8 cellular contexts compared by ENCODE assay signal in genomic region chr3:20225769-20226168, GRCh38. TPM values are rescaled to one million over a fixed set of nuclear protein-coding genes. Genes with fewer than 3 reads are reported as not detected.
DNase-seq lines count a peak whose midpoint lies in the region; ATAC-seq, FAIRE-seq and TF ChIP-seq lines count a peak whose summit lies in the region.

No MANE protein-coding gene starts in this region.

- H3K4me2 ChIP-seq in endothelial cell of umbilical vein (ENCODE audit: insufficient read depth, low read length): no peak overlapping the region

- DNase-seq in NCI-H748 (lab: John Stamatoyannopoulos, UW; ENCODE audit: unreplicated experiment) (peak; percentile 14), NCI-H748 treated with DMSO at 0.1 percent for 48 hours (lab: John Stamatoyannopoulos, UW) (no peak), NCI-H524 treated with DMSO at 0.1 percent for 48 hours (lab: John Stamatoyannopoulos, UW) (peak; percentile 29), endothelial cell of umbilical vein (ENCODE audit: low read depth, low spot score) (peak; percentile 81), psoas muscle (no peak), T1000 (lab: John Stamatoyannopoulos, UW) (no peak), MG63 (no peak)

- POLR2A ChIA-PET in endothelial cell of umbilical vein (lab: Charles Lee): no interaction called here

- no peak overlapping the region for H3K9ac ChIP-seq in endothelial cell of umbilical vein (replicated peaks; ENCODE audit: extremely low read depth, insufficient read depth, low read length)

- peak overlapping the region; percentile 33 for H2AFZ ChIP-seq in endothelial cell of umbilical vein (ENCODE audit: low read depth, low read length)

- no peaks in the 10 kb centered on the region for H4K20me1 ChIP-seq in endothelial cell of umbilical vein (replicated peaks; ENCODE audit: control insufficient read depth, extremely low read depth, insufficient read depth, low read length)

- intact Hi-C loops in endothelial cell of umbilical vein (cut with micrococcal nuclease) (loop anchor here (1.0 to 10.0 kb wide), 11 partner anchors 31 to 1891 kb away; no protein-coding TSS in a partner anchor), psoas muscle (cut with DNase I) (no loop called here)

- TF ChIP-seq POLR2A in endothelial cell of umbilical vein (IDR thresholded peaks at IDR 0.05; ENCODE audit: low read depth, low read length): no peak

- WGBS in psoas muscle, 3 donors: 8 to 14% (median 12%) methylated on average over 2 of the region's 2 CpGs

- H3K9me1 ChIP-seq in endothelial cell of umbilical vein (replicated peaks; ENCODE audit: control insufficient read depth, extremely low read depth, insufficient read depth, low read length): no peaks in the 10 kb centered on the region

- no peaks in the 10 kb centered on the region for H3K79me2 ChIP-seq in endothelial cell of umbilical vein (ENCODE audit: control insufficient read depth, insufficient read depth, low read length)

- BruUV-seq in endothelial cell of umbilical vein (replicated peaks; lab: Mats Ljungman, UMichigan): no TSS peak

- no peaks in the 10 kb centered on the region for H3K9me3 ChIP-seq in endothelial cell of umbilical vein (replicated peaks; ENCODE audit: control insufficient read depth, insufficient read depth, low read length)
- no peaks in the 10 kb centered on the region for H3K9me3 ChIP-seq in psoas muscle
- no peaks in the 10 kb centered on the region for H3K9me3 ChIP-seq in MG63

- H3K4me1 ChIP-seq in endothelial cell of umbilical vein (ENCODE audit: control insufficient read depth, extremely low read depth, insufficient read depth, low read length) (no peaks in the 10 kb centered on the region), psoas muscle (no peaks in the 10 kb centered on the region)

- H3K4me3 ChIP-seq in endothelial cell of umbilical vein (replicated peaks in 1 of 3; ENCODE audit: insufficient read depth in 1 of 3, low read depth in 1 of 3, low read length in 3 of 3) (no peak overlapping the region), psoas muscle (no peak overlapping the region), MG63 (no peak overlapping the region)

- peak; percentile 81 for FAIRE-seq in endothelial cell of umbilical vein (lab: Jason Lieb, UNC)

- H3K27ac ChIP-seq in endothelial cell of umbilical vein (ENCODE audit: insufficient read depth, low read depth, low read length) (no peak overlapping the region), psoas muscle (no peak overlapping the region)

- TF ChIP-seq CTCF in endothelial cell of umbilical vein (IDR thresholded peaks at IDR 0.05; ENCODE audit: extremely low read depth in 1 of 2, insufficient read depth in 1 of 2, low read depth in 1 of 2, low read length in 2 of 2): peak; percentile 35 to 48
- peak; percentile 33 for TF ChIP-seq CTCF in psoas muscle (IDR thresholded peaks at IDR 0.05)

- H3K27me3 ChIP-seq in endothelial cell of umbilical vein (ENCODE audit: control insufficient read depth in 2 of 2, insufficient read depth in 2 of 2, low read length in 2 of 2): no peaks in the 10 kb centered on the region
- no peaks in the 10 kb centered on the region for H3K27me3 ChIP-seq in psoas muscle (ENCODE audit: insufficient read depth in 3 of 3, low read length in 2 of 3)
- H3K27me3 ChIP-seq in MG63: no peaks in the 10 kb centered on the region

- ATAC-seq in psoas muscle: no peak
- ATAC-seq in HG02938 (IDR thresholded peaks at IDR 0.05; ENCODE audit: unreplicated experiment): no peak

- CTCF ChIA-PET in endothelial cell of umbilical vein (lab: Charles Lee): interaction anchor here (0.7 to 2.8 kb wide), 23 partner anchors 14 to 1891 kb away, joined by 3 to 30 read pairs (median 5); no protein-coding TSS in a partner anchor

- H3K36me3 ChIP-seq in endothelial cell of umbilical vein (ENCODE audit: control insufficient read depth in 2 of 2, extremely low read depth in 1 of 2, insufficient read depth in 2 of 2, low read length in 2 of 2) (no peaks in the 10 kb centered on the region), psoas muscle (ENCODE audit: insufficient read depth in 1 of 2, low read depth in 1 of 2) (no peaks in the 10 kb centered on the region), MG63 (no peaks in the 10 kb centered on the region)

- dilution Hi-C loops in endothelial cell of umbilical vein (cut with MboI; ENCODE audit: extremely low pct_ligation_motif_present, low sequenced_read_pairs): no loop called here

TF ChIP-seq in endothelial cell of umbilical vein, 7 proteins besides CTCF, POLR2A, EP300 and RAD21:
- TF ChIP-seq MAX (IDR thresholded peaks at IDR 0.05; ENCODE audit: insufficient read depth, insufficient read length) (no peak), POLR2AphosphoS5 (IDR thresholded peaks at IDR 0.05; ENCODE audit: insufficient read depth, low read depth, low read length) (no peak), GATA2 (IDR thresholded peaks at IDR 0.05; ENCODE audit: insufficient read depth, insufficient read length, low read depth, low read length) (no peak), EZH2 (IDR thresholded peaks at IDR 0.05; ENCODE audit: borderline replicate concordance, low read depth, low read length, severe bottlenecking) (no peak), FOS (IDR thresholded peaks at IDR 0.05; ENCODE audit: borderline replicate concordance, insufficient read depth, low read length) (no peak), MYC (IDR thresholded peaks at IDR 0.05; ENCODE audit: low read depth, low read length) (no peak), JUN (IDR thresholded peaks at IDR 0.05; ENCODE audit: borderline replicate concordance, insufficient read depth, insufficient read length, low read depth) (no peak)

RNA-seq across cellular contexts. Expression of gene SGO1, which starts 39.8 kb away (rescaled TPM):
- total RNA-seq in endothelial cell of umbilical vein: 15.5 and 21.7 TPM in 2 replicates
- 2.0 and 3.0 TPM in 2 replicates for polyA plus RNA-seq in endothelial cell of umbilical vein
- polyA plus RNA-seq in endothelial cell of umbilical vein (2011; cell fraction: cytosol; rRNA removed): 4.4 and 4.7 TPM in 2 replicates
- polyA plus RNA-seq in endothelial cell of umbilical vein (2011; cell fraction: nucleus; rRNA removed): 3.4 and 4.2 TPM in 2 replicates
- polyA plus RNA-seq in endothelial cell of umbilical vein (2012): 3.9 and 9.8 TPM in 2 replicates
- polyA minus RNA-seq in endothelial cell of umbilical vein: 1.9 and 2.7 TPM in 2 replicates
- 11.2 TPM for polyA minus RNA-seq in endothelial cell of umbilical vein (2011; cell fraction: cytosol; rRNA and poly(A)+ RNA removed)
- polyA minus RNA-seq in endothelial cell of umbilical vein (2011; cell fraction: nucleus; rRNA and poly(A)+ RNA removed): 3.2 and 6.3 TPM in 2 replicates
- not detected for total RNA-seq in psoas muscle
- polyA plus RNA-seq in psoas muscle: under 1 TPM in 2 of 3 donors, not detected in 1; 0.03 to 0.05 TPM
- 4.4 and 10.6 TPM in 2 replicates for total RNA-seq in MG63 (2014; rRNA removed; shearing (Covaris generic); ENCODE audit: low replicate concordance)

Comparison
In these comparisons a context has a peak if more than half of its experiments do, and no peak if none do; other contexts are left out.
1. DNase-seq: peak in NCI-H748 (single experiment), NCI-H524 treated with DMSO at 0.1 percent for 48 hours (single experiment) and endothelial cell of umbilical vein (single experiment); none in NCI-H748 treated with DMSO at 0.1 percent for 48 hours (single experiment), psoas muscle (0 of 2), T1000 (single experiment) and MG63 (single experiment).